Comparison of ENCODE assay signal across 8 cellular contexts in the genomic region with DNA sequence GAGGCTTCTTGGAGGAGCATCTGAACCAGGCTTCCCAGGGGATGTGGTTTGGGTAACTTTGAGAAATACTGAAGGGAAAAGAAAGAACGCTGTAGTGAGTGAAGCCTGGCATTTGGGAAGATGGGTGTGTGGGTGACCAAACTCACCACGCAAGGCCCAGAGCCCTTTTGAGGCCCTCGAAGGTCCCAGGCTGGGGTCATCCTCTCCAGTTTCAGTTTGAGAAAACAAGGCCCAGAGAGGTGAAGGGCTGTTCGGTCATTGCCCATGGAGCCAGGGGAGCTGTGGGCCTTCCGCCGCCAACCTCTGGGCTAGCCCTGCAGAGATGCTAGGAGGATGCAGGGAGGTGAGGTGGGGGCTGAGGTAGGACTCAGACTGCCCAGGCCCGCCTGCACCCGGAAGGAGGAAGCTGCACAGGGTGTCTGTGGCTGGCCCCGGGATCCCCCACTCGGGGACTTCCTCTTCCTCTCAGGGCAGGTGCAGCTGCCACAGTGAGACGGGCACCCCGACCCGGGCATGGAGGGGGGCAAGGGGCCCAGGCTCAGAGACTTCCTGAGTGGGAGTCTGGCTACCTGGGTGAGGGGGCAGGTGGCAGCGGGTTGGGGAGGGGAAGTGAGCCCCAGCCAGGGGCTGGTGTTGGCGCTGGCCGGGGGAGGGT. TPM values are rescaled to one million over a fixed set of nuclear protein-coding genes. Genes with fewer than 3 reads are reported as not detected.
DNase-seq lines count a peak whose midpoint lies in the region; ATAC-seq and TF ChIP-seq lines count a peak whose summit lies in the region.

A gene with protein sequence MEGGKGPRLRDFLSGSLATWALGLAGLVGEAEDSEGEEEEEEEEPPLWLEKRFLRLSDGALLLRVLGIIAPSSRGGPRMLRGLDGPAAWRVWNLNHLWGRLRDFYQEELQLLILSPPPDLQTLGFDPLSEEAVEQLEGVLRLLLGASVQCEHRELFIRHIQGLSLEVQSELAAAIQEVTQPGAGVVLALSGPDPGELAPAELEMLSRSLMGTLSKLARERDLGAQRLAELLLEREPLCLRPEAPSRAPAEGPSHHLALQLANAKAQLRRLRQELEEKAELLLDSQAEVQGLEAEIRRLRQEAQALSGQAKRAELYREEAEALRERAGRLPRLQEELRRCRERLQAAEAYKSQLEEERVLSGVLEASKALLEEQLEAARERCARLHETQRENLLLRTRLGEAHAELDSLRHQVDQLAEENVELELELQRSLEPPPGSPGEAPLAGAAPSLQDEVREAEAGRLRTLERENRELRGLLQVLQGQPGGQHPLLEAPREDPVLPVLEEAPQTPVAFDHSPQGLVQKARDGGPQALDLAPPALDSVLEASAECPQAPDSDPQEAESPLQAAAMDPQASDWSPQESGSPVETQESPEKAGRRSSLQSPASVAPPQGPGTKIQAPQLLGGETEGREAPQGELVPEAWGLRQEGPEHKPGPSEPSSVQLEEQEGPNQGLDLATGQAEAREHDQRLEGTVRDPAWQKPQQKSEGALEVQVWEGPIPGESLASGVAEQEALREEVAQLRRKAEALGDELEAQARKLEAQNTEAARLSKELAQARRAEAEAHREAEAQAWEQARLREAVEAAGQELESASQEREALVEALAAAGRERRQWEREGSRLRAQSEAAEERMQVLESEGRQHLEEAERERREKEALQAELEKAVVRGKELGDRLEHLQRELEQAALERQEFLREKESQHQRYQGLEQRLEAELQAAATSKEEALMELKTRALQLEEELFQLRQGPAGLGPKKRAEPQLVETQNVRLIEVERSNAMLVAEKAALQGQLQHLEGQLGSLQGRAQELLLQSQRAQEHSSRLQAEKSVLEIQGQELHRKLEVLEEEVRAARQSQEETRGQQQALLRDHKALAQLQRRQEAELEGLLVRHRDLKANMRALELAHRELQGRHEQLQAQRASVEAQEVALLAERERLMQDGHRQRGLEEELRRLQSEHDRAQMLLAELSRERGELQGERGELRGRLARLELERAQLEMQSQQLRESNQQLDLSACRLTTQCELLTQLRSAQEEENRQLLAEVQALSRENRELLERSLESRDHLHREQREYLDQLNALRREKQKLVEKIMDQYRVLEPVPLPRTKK (N-terminal part only) (plus strand): TSS at position 451 of the 655 bp plus-strand sequence. CDS start 63 bp downstream, at position 514.

- H3K4me1 ChIP-seq in ectodermal cell (ENCODE audit: control insufficient read depth, insufficient read depth, low read length), result peaks cover 13% of the 10 kb centered on the region
- H3K4me1 ChIP-seq in rectal smooth muscle tissue (ENCODE audit: control insufficient read depth, insufficient read depth, low read length), result peaks cover 9% of the 10 kb centered on the region
- no peaks in the 10 kb centered on the region; the same call in 1 of the 2 replicates for H3K4me1 ChIP-seq in Caco-2

- 88 to 91% methylated on average over 16 of the region's 16 CpGs for WGBS in ectodermal cell, 2 experiments

- no peak for TF ChIP-seq CTCF in Caco-2 (IDR thresholded peaks at IDR 0.05; ENCODE audit: insufficient read depth in 1 of 2, low read depth in 1 of 2, low read length in 1 of 2, severe bottlenecking in 1 of 2, unreplicated experiment in 1 of 2)

- no peaks in the 10 kb centered on the region for H3K27me3 Mint-ChIP-seq in Caco-2 (ENCODE audit: insufficient read depth, unreplicated experiment)

- no peak within 1 kb of the TSS for H3K27ac Mint-ChIP-seq in Caco-2 (ENCODE audit: unreplicated experiment)

- H3K9ac ChIP-seq in rectal smooth muscle tissue (ENCODE audit: low read length), result no peak within 1 kb of the TSS

- POLR2A ChIA-PET in Caco-2 (lab: Charles Lee), result no interaction called here

- no peaks in the 10 kb centered on the region for H3K9me3 Mint-ChIP-seq in Caco-2 (ENCODE audit: unreplicated experiment)

- H3K4me1 Mint-ChIP-seq in Caco-2 (ENCODE audit: low read depth, unreplicated experiment), result peaks cover 10% of the 10 kb centered on the region

- intact Hi-C loops in Caco-2 (cut with micrococcal nuclease; ENCODE audit: unreplicated experiment), result no loop called here

- H3K9me3 ChIP-seq in ectodermal cell (ENCODE audit: control insufficient read depth, low read length), result no peaks in the 10 kb centered on the region
- H3K9me3 ChIP-seq in Caco-2, result no peaks in the 10 kb centered on the region

- peaks cover 2% of the 10 kb centered on the region for H3K36me3 Mint-ChIP-seq in Caco-2 (ENCODE audit: insufficient read depth, unreplicated experiment)

- CTCF ChIA-PET in Caco-2 (lab: Charles Lee), result no interaction called here

- no TSS peak for BruUV-seq in Caco-2 (replicated peaks; lab: Mats Ljungman, UMichigan)

- H3K27ac ChIP-seq in ectodermal cell (ENCODE audit: insufficient read depth, low read depth, low read length, poor library complexity, severe bottlenecking) (no peak within 1 kb of the TSS), rectal smooth muscle tissue (ENCODE audit: low read depth, low read length) (no peak within 1 kb of the TSS)

- H3K4me3 Mint-ChIP-seq in Caco-2 (ENCODE audit: unreplicated experiment), result no peak within 1 kb of the TSS

- DNase-seq in activated CD4-positive, alpha-beta T cell treated with anti-CD3 and anti-CD28 coated beads for 1 hour, result peak; percentile 75
- no peak for DNase-seq in NCI-H524 (lab: John Stamatoyannopoulos, UW)
- DNase-seq in Caco-2, result no peak
- no peak for DNase-seq in NCI-H128 (lab: John Stamatoyannopoulos, UW; ENCODE audit: unreplicated experiment)

- ATAC-seq in GM19324 (IDR thresholded peaks at IDR 0.05; ENCODE audit: low FRiP score, unreplicated experiment) (peak; percentile 60), HG03571 (IDR thresholded peaks at IDR 0.05; ENCODE audit: unreplicated experiment) (peak; percentile 42)

- peaks cover 8% of the 10 kb centered on the region for H3K27me3 ChIP-seq in ectodermal cell (ENCODE audit: control insufficient read depth, insufficient read depth, low read length, poor library complexity, severe bottlenecking)
- H3K27me3 ChIP-seq in rectal smooth muscle tissue (ENCODE audit: control insufficient read depth, insufficient read depth, low read length), result no peaks in the 10 kb centered on the region
- H3K27me3 ChIP-seq in Caco-2 (replicated peaks; ENCODE audit: control insufficient read depth, insufficient read depth, low read length), result no peaks in the 10 kb centered on the region

- H3K4me3 ChIP-seq in ectodermal cell (ENCODE audit: insufficient read depth, low read depth, low read length) (peak within 1 kb of the TSS; percentile 32), rectal smooth muscle tissue (ENCODE audit: low read length) (peak within 1 kb of the TSS; percentile 58), Caco-2 (ENCODE audit: low read depth, low read length) (no peak within 1 kb of the TSS)

- H3K36me3 ChIP-seq in ectodermal cell (ENCODE audit: control insufficient read depth, insufficient read depth, low read length), result no peaks in the 10 kb centered on the region
- H3K36me3 ChIP-seq in rectal smooth muscle tissue (ENCODE audit: control insufficient read depth, insufficient read depth, low read length), result no peaks in the 10 kb centered on the region
- H3K36me3 ChIP-seq in Caco-2 (ENCODE audit: control insufficient read depth, insufficient read depth, low read length), result no peaks in the 10 kb centered on the region

RNA-seq across cellular contexts. Expression of the gene that starts here (rescaled TPM):
- 8.7 TPM for polyA plus RNA-seq in ectodermal cell (2013, experiment 1 of 4)
- polyA plus RNA-seq in ectodermal cell (2013, experiment 2 of 4), result 12.0 TPM
- 8.4 TPM for polyA plus RNA-seq in ectodermal cell (2013, experiment 3 of 4)
- polyA plus RNA-seq in ectodermal cell (2013, experiment 4 of 4), result 10.3 TPM
- 3.6 and 3.9 TPM in 2 replicates for total RNA-seq in Caco-2 (2022)
